ENCODE assay signal across 24 cellular contexts in the genomic region with DNA sequence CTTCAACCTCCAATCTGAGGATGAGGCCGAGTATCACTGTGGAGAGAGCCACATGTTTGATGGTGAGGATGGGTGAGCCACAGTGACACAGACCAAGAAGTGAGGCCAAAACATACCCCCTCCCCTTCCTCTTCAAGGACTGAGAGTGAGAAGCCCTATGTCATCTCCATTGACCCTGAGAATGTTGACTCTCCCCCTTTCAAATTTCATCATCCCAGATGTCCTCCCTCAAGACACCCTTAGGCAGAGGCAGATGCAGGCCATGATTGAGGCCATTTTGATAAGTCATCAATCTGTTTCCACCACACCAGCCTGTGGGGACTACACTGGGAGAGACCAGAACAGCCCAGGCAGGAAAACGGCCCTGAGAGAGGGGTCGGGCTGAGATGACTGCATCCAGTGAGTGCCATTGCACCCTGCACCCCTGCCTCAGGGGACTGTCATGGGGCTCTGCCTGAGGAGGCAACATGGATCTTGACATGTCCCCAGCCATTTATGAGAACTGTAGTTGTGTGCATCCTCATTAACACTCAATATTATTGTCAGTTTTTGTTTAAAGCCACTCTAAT.
DNase-seq lines count a peak whose midpoint lies in the region; ATAC-seq and FAIRE-seq lines count a peak whose summit lies in the region.
"Had no signal": no experiment of that assay in that cellular context is flagged by ENCODE, and none has a peak within 500 bp of the region (broad histone marks: within the 10 kb centered on the region; RNA-seq: fewer than 3 reads in every experiment).

No MANE protein-coding gene starts in this region.

- H3K27ac ChIP-seq in CD8-positive, alpha-beta memory T cell (ENCODE audit: low read depth, low read length) = no peak overlapping the region
- H3K27ac ChIP-seq: GM23248, KMS-11, PC-9, SJCRH30 had no signal

- H3K27ac Mint-ChIP-seq in CD8-positive, alpha-beta memory T cell = peak overlapping the region in 5 of 8 donors; percentile 29 to 81 (median 39)
- H3K27ac Mint-ChIP-seq in effector memory CD8-positive, alpha-beta T cell = peak overlapping the region; percentile 82 to 87
- H3K27ac Mint-ChIP-seq: B cell, CD14-positive monocyte had no signal

- H3K4me3 ChIP-seq in CD8-positive, alpha-beta memory T cell (ENCODE audit: low read length) = no peak overlapping the region
- H3K4me3 ChIP-seq: GM23248, PC-9, SJCRH30 had no signal

- CTCF ChIA-PET in CD8-positive, alpha-beta memory T cell (lab: Charles Lee) = interaction anchor here (0.9 to 17.4 kb wide), 9 partner anchors 15 to 89 kb away, joined by 3 to 247 read pairs (median 8); no protein-coding TSS in a partner anchor

- intact Hi-C loops in cardiac septum (cut with DNase I) = no loop called here

- POLR2A ChIA-PET in CD8-positive, alpha-beta memory T cell (lab: Charles Lee) = no interaction called here

- H3K36me3 ChIP-seq in CD8-positive, alpha-beta memory T cell (ENCODE audit: insufficient read depth, low read length) = no peaks in the 10 kb centered on the region
- H3K36me3 ChIP-seq: SJCRH30 had no signal

- peaks cover 71 to 86% (median 84%) of the 10 kb centered on the region in 3 donors for H3K4me1 Mint-ChIP-seq in CD8-positive, alpha-beta memory T cell
- H3K4me1 Mint-ChIP-seq in effector memory CD8-positive, alpha-beta T cell (ENCODE audit: low read depth in 2 of 2) = peaks cover 40 to 73% of the 10 kb centered on the region in 2 donors
- H3K4me1 Mint-ChIP-seq: CD14-positive monocyte had no signal

- peaks cover 12 to 31% (median 23%) of the 10 kb centered on the region in 3 donors for H3K36me3 Mint-ChIP-seq in CD8-positive, alpha-beta memory T cell
- H3K36me3 Mint-ChIP-seq in effector memory CD8-positive, alpha-beta T cell (ENCODE audit: insufficient read depth) = no peaks in the 10 kb centered on the region
- H3K36me3 Mint-ChIP-seq: CD14-positive monocyte had no signal

- peaks cover 6% of the 10 kb centered on the region for H3K4me1 ChIP-seq in CD8-positive, alpha-beta memory T cell (ENCODE audit: insufficient read depth, low read length)
- H3K4me1 ChIP-seq: SJCRH30 had no signal

- DNase-seq in CD8-positive, alpha-beta memory T cell = no peak
- no peak for DNase-seq in effector memory CD8-positive, alpha-beta T cell
- DNase-seq in mesenteric fat pad (ENCODE audit: low spot score) (peak; percentile 60), urothelium cell line (ENCODE audit: low spot score) (no peak), cardiac septum (ENCODE audit: low spot score) (no peak)
- no peak for DNase-seq in stimulated activated naive CD4-positive, alpha-beta T cell (lab: John Stamatoyannopoulos, UW)
- DNase-seq: DMS153, GM23248, H7, IMR-90, MM.1S, NCI-H2029 treated with DMSO at 0.1 percent for 48 hours, NCI-H446 treated with DMSO at 0.1 percent for 48 hours, NCI-H526, NCI-H82, PC-9, SJCRH30 had no signal

- H3K27me3 Mint-ChIP-seq in CD8-positive, alpha-beta memory T cell = no peaks in the 10 kb centered on the region
- H3K27me3 Mint-ChIP-seq in effector memory CD8-positive, alpha-beta T cell = no peaks in the 10 kb centered on the region

- H3K4me3 Mint-ChIP-seq in CD8-positive, alpha-beta memory T cell = no peak overlapping the region
- peak overlapping the region; percentile 19 to 55 for H3K4me3 Mint-ChIP-seq in effector memory CD8-positive, alpha-beta T cell
- H3K4me3 Mint-ChIP-seq: B cell, CD14-positive monocyte had no signal

- ATAC-seq in effector memory CD8-positive, alpha-beta T cell (replicated peaks) = no peak
- ATAC-seq in HG03280 (IDR thresholded peaks at IDR 0.05; ENCODE audit: unreplicated experiment) = no peak
- ATAC-seq: Right ventricle myocardium inferior, SK-N-SH treated with all-trans-retinoic acid at 6 μM for 48 hours had no signal

- H3K27me3 ChIP-seq in CD8-positive, alpha-beta memory T cell (ENCODE audit: insufficient read depth, low read length, poor library complexity, severe bottlenecking) = no peaks in the 10 kb centered on the region
- H3K27me3 ChIP-seq: SJCRH30 had no signal

- FAIRE-seq in urothelium cell line (lab: Jason Lieb, UNC) = peak; percentile 66
- FAIRE-seq: GM18507 had no signal

- peaks cover 0 to 3% (median 0%) of the 10 kb centered on the region in 5 donors for H3K9me3 Mint-ChIP-seq in CD8-positive, alpha-beta memory T cell
- no peaks in the 10 kb centered on the region for H3K9me3 Mint-ChIP-seq in effector memory CD8-positive, alpha-beta T cell
- H3K9me3 Mint-ChIP-seq: CD14-positive monocyte had no signal

- H3K9me3 ChIP-seq in CD8-positive, alpha-beta memory T cell (ENCODE audit: low read length) = no peaks in the 10 kb centered on the region

Comparison
In these comparisons a context has a peak if more than half of its experiments do, and no peak if none do; other contexts are left out.
1. H3K4me3 Mint-ChIP-seq: peak in effector memory CD8-positive, alpha-beta T cell (2 of 2); none in CD8-positive, alpha-beta memory T cell (0 of 7).